ENCODE assay signal across 40 cellular contexts in genomic region chr16:9443864-9444263, GRCh38.
"Had no signal": no experiment of that assay in that cellular context is flagged by ENCODE, and none has a peak within 500 bp of the region (broad histone marks: within the 10 kb centered on the region; RNA-seq: fewer than 3 reads in every experiment).

No MANE protein-coding gene starts in this region.

- H3K36me3 Mint-ChIP-seq: activated naive CD4-positive, alpha-beta T cell treated with anti-CD3 and anti-CD28 coated beads, Interleukin-2, amount 10 ng/mL, durations not matched to agents 7 days and 5 days; activated naive CD4-positive, alpha-beta T cell treated with anti-CD3 and anti-CD28 coated beads, Interleukin-2, amount 50 U/mL, for 24 hours; activated naive CD4-positive, alpha-beta T cell treated with anti-CD3 and anti-CD28 coated beads, Interleukin-2, amount 50 U/mL, for 72 hours; activated naive CD8-positive, alpha-beta T cell; activated naive CD8-positive, alpha-beta T cell treated with anti-CD3 and anti-CD28 coated beads for 36 hours; activated naive CD8-positive, alpha-beta T cell treated with anti-CD3 and anti-CD28 coated beads, Interleukin-2, amount 10 ng/mL, durations not matched to agents 7 days and 5 days; brain had no signal

- H3K4me3 ChIP-seq: adrenal gland, ascending aorta, body of pancreas, breast epithelium, cardiac muscle cell had no signal

- H3K27ac ChIP-seq: adrenal gland, ascending aorta, body of pancreas, brain microvascular endothelial cell, breast epithelium, cardiac muscle cell had no signal

- DNase-seq: activated effector memory CD4-positive, alpha-beta T cell treated with anti-CD3 and anti-CD28 coated beads, Interleukin-2, amount 50 U/mL, for 16 hours; activated effector memory CD4-positive, alpha-beta T cell treated with Interleukin-2 at 50 U/mL for 16 hours; activated gamma-delta T cell; activated gamma-delta T cell treated with Interleukin-2 at 50 U/mL for 16 hours; activated naive CD4-positive, alpha-beta T cell; activated naive CD4-positive, alpha-beta T cell treated with anti-CD3 and anti-CD28 coated beads for 36 hours; activated naive CD4-positive, alpha-beta T cell treated with anti-CD3 and anti-CD28 coated beads, Interleukin-2, amount 10 ng/mL, durations not matched to agents 7 days and 5 days; activated naive CD4-positive, alpha-beta T cell treated with anti-CD3 and anti-CD28 coated beads, Interleukin-2, amount 50 U/mL, for 16 hours; activated naive CD4-positive, alpha-beta T cell treated with Interleukin-2 at 50 U/mL for 16 hours; activated naive CD8-positive, alpha-beta T cell treated with anti-CD3 and anti-CD28 coated beads for 36 hours; activated naive CD8-positive, alpha-beta T cell treated with anti-CD3 and anti-CD28 coated beads, Interleukin-2, amount 10 ng/mL, durations not matched to agents 7 days and 5 days; activated naive CD8-positive, alpha-beta T cell treated with anti-CD3 and anti-CD28 coated beads, Interleukin-2, amount 50 U/mL, for 24 hours; activated T-cell treated with anti-CD3 and anti-CD28 coated beads, Interleukin-2, amount 50 U/mL, for 1 hour; activated T-cell treated with anti-CD3 and anti-CD28 coated beads, Interleukin-2, amount 50 U/mL, for 24 hours; activated T-cell treated with anti-CD3 and anti-CD28 coated beads, Interleukin-2, amount 50 U/mL, for 4 hours; activated T-cell treated with anti-CD3 and anti-CD28 coated beads, Interleukin-2, amount 50 U/mL, for 48 hours; activated T-cell treated with anti-CD3 and anti-CD28 coated beads, Interleukin-2, amount 50 U/mL, for 72 hours; adrenal gland; amniotic stem cell; amygdala; anterior cingulate cortex; aorta; body of pancreas; brain microvascular endothelial cell; caudate nucleus; central memory CD4-positive, alpha-beta T cell; cerebellar nuclear complex had no signal

- H3K4me1 Mint-ChIP-seq: activated naive CD4-positive, alpha-beta T cell treated with anti-CD3 and anti-CD28 coated beads, Interleukin-2, amount 10 ng/mL, durations not matched to agents 7 days and 5 days; activated naive CD4-positive, alpha-beta T cell treated with anti-CD3 and anti-CD28 coated beads, Interleukin-2, amount 50 U/mL, for 24 hours; activated naive CD8-positive, alpha-beta T cell treated with anti-CD3 and anti-CD28 coated beads for 36 hours; activated naive CD8-positive, alpha-beta T cell treated with anti-CD3 and anti-CD28 coated beads, Interleukin-2, amount 10 ng/mL, durations not matched to agents 7 days and 5 days; activated naive CD8-positive, alpha-beta T cell treated with anti-CD3 and anti-CD28 coated beads, Interleukin-2, amount 50 U/mL, for 24 hours; activated T-helper 17 cell treated with anti-CD3 and anti-CD28 coated beads, Interleukin-2, amount 50 U/mL, for 72 hours; central memory CD8-positive, alpha-beta T cell had no signal

- H3K9me3 Mint-ChIP-seq: brain had no signal

- ATAC-seq: activated naive CD4-positive, alpha-beta T cell treated with anti-CD3 and anti-CD28 coated beads, Interleukin-2, amount 50 U/mL, for 72 hours; activated naive CD8-positive, alpha-beta T cell treated with anti-CD3 and anti-CD28 coated beads, Interleukin-2, amount 50 U/mL, for 24 hours; activated T-cell treated with anti-CD3 and anti-CD28 coated beads, Interleukin-2, amount 50 U/mL, for 4 hours; activated T-cell treated with anti-CD3 and anti-CD28 coated beads, Interleukin-2, amount 50 U/mL, for 72 hours; activated T-helper 17 cell treated with anti-CD3 and anti-CD28 coated beads, Interleukin-2, amount 50 U/mL, for 72 hours; body of pancreas had no signal

- H3K27me3 Mint-ChIP-seq: activated naive CD4-positive, alpha-beta T cell treated with anti-CD3 and anti-CD28 coated beads, Interleukin-2, amount 10 ng/mL, durations not matched to agents 7 days and 5 days; activated naive CD4-positive, alpha-beta T cell treated with anti-CD3 and anti-CD28 coated beads, Interleukin-2, amount 50 U/mL, for 24 hours; activated naive CD8-positive, alpha-beta T cell treated with anti-CD3 and anti-CD28 coated beads, Interleukin-2, amount 10 ng/mL, durations not matched to agents 7 days and 5 days; activated naive CD8-positive, alpha-beta T cell treated with anti-CD3 and anti-CD28 coated beads, Interleukin-2, amount 50 U/mL, for 24 hours; activated T-cell treated with anti-CD3 and anti-CD28 coated beads, Interleukin-2, amount 50 U/mL, for 24 hours; activated T-helper 17 cell treated with anti-CD3 and anti-CD28 coated beads, Interleukin-2, amount 50 U/mL, for 72 hours had no signal

- H3K4me3 Mint-ChIP-seq: activated naive CD4-positive, alpha-beta T cell treated with anti-CD3 and anti-CD28 coated beads for 36 hours; activated naive CD4-positive, alpha-beta T cell treated with anti-CD3 and anti-CD28 coated beads, Interleukin-2, amount 10 ng/mL, durations not matched to agents 7 days and 5 days; activated naive CD4-positive, alpha-beta T cell treated with anti-CD3 and anti-CD28 coated beads, Interleukin-2, amount 50 U/mL, for 24 hours; activated naive CD8-positive, alpha-beta T cell; activated naive CD8-positive, alpha-beta T cell treated with anti-CD3 and anti-CD28 coated beads for 36 hours; activated naive CD8-positive, alpha-beta T cell treated with anti-CD3 and anti-CD28 coated beads, Interleukin-2, amount 10 ng/mL, durations not matched to agents 7 days and 5 days; activated naive CD8-positive, alpha-beta T cell treated with anti-CD3 and anti-CD28 coated beads, Interleukin-2, amount 50 U/mL, for 24 hours; activated T-cell treated with anti-CD3 and anti-CD28 coated beads, Interleukin-2, amount 50 U/mL, for 24 hours; activated T-cell treated with anti-CD3 and anti-CD28 coated beads, Interleukin-2, amount 50 U/mL, for 4 hours; activated T-cell treated with anti-CD3 and anti-CD28 coated beads, Interleukin-2, amount 50 U/mL, for 72 hours; activated T-helper 1 cell treated with anti-CD3 and anti-CD28 coated beads, Interleukin-12 subunit alpha, Interleukin-12 subunit beta, Interleukin-2, Interleukin-4 antibody, amounts not matched to agents 30 ng/mL and 10 ng/mL and 1 ng/mL, durations not matched to agents 14 hours and 24 hours and 36 hours; activated T-helper 17 cell treated with anti-CD3 and anti-CD28 coated beads, Interleukin-2, amount 50 U/mL, for 72 hours; brain; central memory CD8-positive, alpha-beta T cell had no signal

- H3K27ac Mint-ChIP-seq: activated naive CD4-positive, alpha-beta T cell treated with anti-CD3 and anti-CD28 coated beads for 36 hours; activated naive CD4-positive, alpha-beta T cell treated with anti-CD3 and anti-CD28 coated beads, Interleukin-2, amount 50 U/mL, for 24 hours; activated naive CD4-positive, alpha-beta T cell treated with anti-CD3 and anti-CD28 coated beads, Interleukin-2, amount 50 U/mL, for 72 hours; activated naive CD8-positive, alpha-beta T cell; activated naive CD8-positive, alpha-beta T cell treated with anti-CD3 and anti-CD28 coated beads for 36 hours; activated naive CD8-positive, alpha-beta T cell treated with anti-CD3 and anti-CD28 coated beads, Interleukin-2, amount 10 ng/mL, durations not matched to agents 7 days and 5 days; activated naive CD8-positive, alpha-beta T cell treated with anti-CD3 and anti-CD28 coated beads, Interleukin-2, amount 50 U/mL, for 24 hours; activated T-cell treated with anti-CD3 and anti-CD28 coated beads, Interleukin-2, amount 50 U/mL, for 24 hours; activated T-cell treated with anti-CD3 and anti-CD28 coated beads, Interleukin-2, amount 50 U/mL, for 72 hours; activated T-helper 1 cell treated with anti-CD3 and anti-CD28 coated beads, Interleukin-12 subunit alpha, Interleukin-12 subunit beta, Interleukin-2, Interleukin-4 antibody, amounts not matched to agents 30 ng/mL and 10 ng/mL and 1 ng/mL, durations not matched to agents 14 hours and 24 hours and 36 hours; activated T-helper 17 cell treated with anti-CD3 and anti-CD28 coated beads, Interleukin-2, amount 50 U/mL, for 72 hours; activated T-helper 2 cell treated with anti-CD3 and anti-CD28 coated beads, Interferon-gamma antibody, Interleukin-2, Interleukin-4, amounts not matched to agents 10 μg/mL and 5 μg/mL and 100 μg/mL, durations not matched to agents 14 hours and 24 hours and 36 hours; brain had no signal

- FAIRE-seq: astrocyte, bronchial epithelial cell had no signal

- H3K36me3 ChIP-seq: adrenal gland, ascending aorta, brain microvascular endothelial cell, breast epithelium, cardiac muscle cell had no signal

- H3K9me3 ChIP-seq: adrenal gland, ascending aorta, body of pancreas, breast epithelium had no signal

- H3K4me1 ChIP-seq: adrenal gland, ascending aorta, breast epithelium had no signal

- H3K27me3 ChIP-seq: adrenal gland, ascending aorta, body of pancreas, brain microvascular endothelial cell, cardiac muscle cell had no signal
